In the genomic region with DNA sequence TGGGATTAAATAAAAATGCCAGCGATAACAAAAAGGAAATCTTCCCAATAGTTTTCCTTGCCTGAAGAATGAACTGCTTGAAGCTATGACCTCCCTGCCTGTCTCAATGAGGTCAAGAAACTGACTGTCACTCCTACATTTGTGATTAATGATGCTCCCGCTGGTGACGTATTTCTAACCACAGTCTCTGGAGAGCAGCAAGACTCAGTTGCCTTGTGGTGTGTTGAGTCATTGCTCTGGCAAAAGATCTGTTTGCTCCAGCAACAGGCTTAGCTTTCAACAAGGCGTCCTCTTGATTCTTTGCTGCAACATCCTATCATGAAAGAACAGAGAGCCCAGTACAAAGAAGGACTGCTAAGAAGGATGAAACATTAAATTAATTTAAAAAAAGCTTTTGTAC, we compare ENCODE assay signal across 1 cellular context.
TF ChIP-seq lines count a peak whose summit lies in the region.

No MANE protein-coding gene starts in this region.

TF ChIP-seq in WTC11, 78 proteins besides CTCF, POLR2A, EP300 and RAD21 (continued from another document):
- TF ChIP-seq, protein P1, sequence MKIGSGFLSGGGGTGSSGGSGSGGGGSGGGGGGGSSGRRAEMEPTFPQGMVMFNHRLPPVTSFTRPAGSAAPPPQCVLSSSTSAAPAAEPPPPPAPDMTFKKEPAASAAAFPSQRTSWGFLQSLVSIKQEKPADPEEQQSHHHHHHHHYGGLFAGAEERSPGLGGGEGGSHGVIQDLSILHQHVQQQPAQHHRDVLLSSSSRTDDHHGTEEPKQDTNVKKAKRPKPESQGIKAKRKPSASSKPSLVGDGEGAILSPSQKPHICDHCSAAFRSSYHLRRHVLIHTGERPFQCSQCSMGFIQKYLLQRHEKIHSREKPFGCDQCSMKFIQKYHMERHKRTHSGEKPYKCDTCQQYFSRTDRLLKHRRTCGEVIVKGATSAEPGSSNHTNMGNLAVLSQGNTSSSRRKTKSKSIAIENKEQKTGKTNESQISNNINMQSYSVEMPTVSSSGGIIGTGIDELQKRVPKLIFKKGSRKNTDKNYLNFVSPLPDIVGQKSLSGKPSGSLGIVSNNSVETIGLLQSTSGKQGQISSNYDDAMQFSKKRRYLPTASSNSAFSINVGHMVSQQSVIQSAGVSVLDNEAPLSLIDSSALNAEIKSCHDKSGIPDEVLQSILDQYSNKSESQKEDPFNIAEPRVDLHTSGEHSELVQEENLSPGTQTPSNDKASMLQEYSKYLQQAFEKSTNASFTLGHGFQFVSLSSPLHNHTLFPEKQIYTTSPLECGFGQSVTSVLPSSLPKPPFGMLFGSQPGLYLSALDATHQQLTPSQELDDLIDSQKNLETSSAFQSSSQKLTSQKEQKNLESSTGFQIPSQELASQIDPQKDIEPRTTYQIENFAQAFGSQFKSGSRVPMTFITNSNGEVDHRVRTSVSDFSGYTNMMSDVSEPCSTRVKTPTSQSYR (CRISPR knock-in tag; IDR thresholded peaks at IDR 0.05): no peak
- TF ChIP-seq GTF2I (CRISPR knock-in tag; conservative IDR thresholded peaks at IDR 0.05): no peak
